ENCODE assay signal across 23 cellular contexts in genomic region chr18:55465313-55465712, GRCh38.
A peak's percentile ranks its signal among the peaks of the same experiment; 100 is the strongest.
DNase-seq lines count a peak whose midpoint lies in the region; FAIRE-seq and TF ChIP-seq lines count a peak whose summit lies in the region.
"Had no signal": no experiment of that assay in that cellular context is flagged by ENCODE, and none has a peak within 500 bp of the region (broad histone marks: within the 10 kb centered on the region; RNA-seq: fewer than 3 reads in every experiment).

No MANE protein-coding gene starts in this region.

- H3K9me3 ChIP-seq in endodermal cell (ENCODE audit: control insufficient read depth, low read length) (no peaks in the 10 kb centered on the region), spleen (no peaks in the 10 kb centered on the region)
- H3K9me3 ChIP-seq: prostate gland had no signal

- no peaks in the 10 kb centered on the region for H3K27me3 ChIP-seq in endodermal cell (ENCODE audit: control insufficient read depth, insufficient read depth, low read length, poor library complexity, severe bottlenecking)
- no peaks in the 10 kb centered on the region for H3K27me3 ChIP-seq in spleen (replicated peaks in 1 of 7)
- H3K27me3 ChIP-seq: dorsolateral prefrontal cortex, foreskin keratinocyte had no signal

- no peak for TF ChIP-seq CTCF in endodermal cell (conservative IDR thresholded peaks at IDR 0.05)
- TF ChIP-seq CTCF in spleen (IDR thresholded peaks at IDR 0.05 in 8 of 11, conservative IDR thresholded peaks at IDR 0.05 in 3 of 11): peak in 1 of 11 experiments; percentile 14

- no peak for TF ChIP-seq POLR2A in GM12891 (IDR thresholded peaks at IDR 0.05; ENCODE audit: low read depth, low read length)
- no peak for TF ChIP-seq POLR2A in spleen (IDR thresholded peaks at IDR 0.05)

- H3K9ac ChIP-seq in endodermal cell (ENCODE audit: extremely low read depth, low read length, poor library complexity, severe bottlenecking): no peak overlapping the region

- H3K36me3 ChIP-seq in endodermal cell (ENCODE audit: control insufficient read depth, insufficient read depth, low read length) (no peaks in the 10 kb centered on the region), spleen (peaks cover 0 to 5% (median 0%) of the 10 kb centered on the region in 6 donors)
- H3K36me3 ChIP-seq: prostate gland had no signal

- H3K27ac Mint-ChIP-seq in endodermal cell: peak overlapping the region; percentile 27
- H3K27ac Mint-ChIP-seq: activated naive CD4-positive, alpha-beta T cell treated with anti-CD3 and anti-CD28 coated beads for 36 hours; activated T-cell treated with anti-CD3 and anti-CD28 coated beads, Interleukin-2, amount 50 U/mL, for 24 hours; mesothelial cell of epicardium; type B pancreatic cell had no signal

- no peak overlapping the region for H3K27ac ChIP-seq in endodermal cell (ENCODE audit: low read depth, low read length)
- H3K27ac ChIP-seq in spleen: peak overlapping the region in 5 of 8 donors; percentile 16 to 52 (median 33)
- H3K27ac ChIP-seq: foreskin keratinocyte, prostate gland had no signal

- 93 to 100% methylated on average over 2 of the region's 2 CpGs for WGBS in endodermal cell (ENCODE audit: insufficient coverage in 1 of 2, insufficient read length in 1 of 2), 2 experiments
- 59 to 71% (median 68%) methylated on average over 2 of the region's 2 CpGs for WGBS in spleen, 5 donors

- DNase-seq in GM12891 (ENCODE audit: insufficient read length, low spot score) (no peak), NCI-H69 (lab: John Stamatoyannopoulos, UW) (peak; percentile 52), endodermal cell (no peak), spleen (no peak), globus pallidus (ENCODE audit: low spot score) (no peak), GOT3 (lab: John Stamatoyannopoulos, UW) (no peak)
- DNase-seq in stimulated activated CD4-positive, alpha-beta T cell treated with anti-CD3 and anti-CD28 coated beads, Interleukin-2, amount 100 ng/mL, for 48 hours: no peak
- DNase-seq: activated CD4-positive, alpha-beta T cell treated with anti-CD3 and anti-CD28 coated beads for 1 hour; activated naive CD4-positive, alpha-beta T cell treated with anti-CD3 and anti-CD28 coated beads for 36 hours; activated T-cell treated with anti-CD3 and anti-CD28 coated beads, Interleukin-2, amount 50 U/mL, for 24 hours; caudate nucleus; dorsolateral prefrontal cortex; erythroblast; foreskin keratinocyte; hypothalamus; NCI-H1436; NCI-H526; small intestine; stimulated activated CD4-positive, alpha-beta T cell treated with anti-CD3 and anti-CD28 coated beads, Interleukin-4, amount 100 ng/mL, for 4 hours had no signal

- H3K9me3 Mint-ChIP-seq in endodermal cell: no peaks in the 10 kb centered on the region
- H3K9me3 Mint-ChIP-seq: activated naive CD4-positive, alpha-beta T cell treated with anti-CD3 and anti-CD28 coated beads for 36 hours; activated T-cell treated with anti-CD3 and anti-CD28 coated beads, Interleukin-2, amount 50 U/mL, for 24 hours; mesothelial cell of epicardium; neural crest cell; type B pancreatic cell had no signal

- intact Hi-C loops in spleen (cut with DNase I; ENCODE audit: low total_unique reads): loop anchor here (5.0 kb wide), 1 partner anchor 33 kb away; no protein-coding TSS in a partner anchor

- H3K27me3 Mint-ChIP-seq in endodermal cell (ENCODE audit: insufficient read depth): no peaks in the 10 kb centered on the region
- H3K27me3 Mint-ChIP-seq: activated T-cell treated with anti-CD3 and anti-CD28 coated beads, Interleukin-2, amount 50 U/mL, for 24 hours; type B pancreatic cell had no signal

- peaks cover 37% of the 10 kb centered on the region for H3K4me1 Mint-ChIP-seq in endodermal cell

- peaks cover 4% of the 10 kb centered on the region for H3K4me1 ChIP-seq in endodermal cell (ENCODE audit: control insufficient read depth, insufficient read depth, low read length)
- peaks cover 0 to 21% (median 12%) of the 10 kb centered on the region in 6 donors for H3K4me1 ChIP-seq in spleen
- H3K4me1 ChIP-seq: foreskin keratinocyte, prostate gland had no signal

- no peaks in the 10 kb centered on the region for H3K36me3 Mint-ChIP-seq in endodermal cell (ENCODE audit: low read depth)

- H3K4me3 Mint-ChIP-seq in endodermal cell: no peak overlapping the region
- H3K4me3 Mint-ChIP-seq: activated naive CD4-positive, alpha-beta T cell treated with anti-CD3 and anti-CD28 coated beads for 36 hours; activated T-cell treated with anti-CD3 and anti-CD28 coated beads, Interleukin-2, amount 50 U/mL, for 24 hours; mesothelial cell of epicardium; neural crest cell; type B pancreatic cell had no signal

- peak; percentile 76 for FAIRE-seq in GM12891 (lab: Jason Lieb, UNC)
- FAIRE-seq: small intestine had no signal

- H3K4me3 ChIP-seq in endodermal cell (ENCODE audit: low read length) (no peak overlapping the region), spleen (no peak overlapping the region)
- H3K4me3 ChIP-seq: prostate gland had no signal

TF ChIP-seq in GM12891, 5 proteins besides CTCF, POLR2A, EP300 and RAD21:
- no peak for TF ChIP-seq POLR2AphosphoS5 (IDR thresholded peaks at IDR 0.05; ENCODE audit: low read depth, low read length)
- no peak for TF ChIP-seq POU2F2 (IDR thresholded peaks at IDR 0.05; ENCODE audit: low read depth, low read length)
- no peak for TF ChIP-seq PAX5 (IDR thresholded peaks at IDR 0.05; ENCODE audit: insufficient read depth, low read length, severe bottlenecking)
- peak; percentile 36; the same call in 1 of the 2 replicates for TF ChIP-seq SPI1 (IDR thresholded peaks at IDR 0.05; ENCODE audit: low read depth, low read length)
